In genomic region chr3:197297020-197297419, GRCh38 we compare ENCODE assay signal across 8 cellular contexts. TPM values are rescaled to one million over a fixed set of nuclear protein-coding genes. Genes with fewer than 3 reads are reported as not detected.
DNase-seq lines count a peak whose midpoint lies in the region; ATAC-seq and TF ChIP-seq lines count a peak whose summit lies in the region.

No MANE protein-coding gene starts in this region.

- H3K4me1 ChIP-seq in HUES6 (ENCODE audit: control insufficient read depth, insufficient read depth, low read length) (peaks cover 10% of the 10 kb centered on the region), body of pancreas (peaks cover 31% of the 10 kb centered on the region), aorta (ENCODE audit: control insufficient read depth in 1 of 2, insufficient read depth in 2 of 2, low read length in 2 of 2) (no peaks in the 10 kb centered on the region)

- peaks cover 38% of the 10 kb centered on the region for H3K36me3 ChIP-seq in HUES6 (ENCODE audit: control insufficient read depth, insufficient read depth, low read length)
- no peaks in the 10 kb centered on the region for H3K36me3 ChIP-seq in body of pancreas (replicated peaks in 1 of 2; ENCODE audit: insufficient read depth in 1 of 2, low read depth in 2 of 2)
- H3K36me3 ChIP-seq in aorta (ENCODE audit: control insufficient read depth in 1 of 2, insufficient read depth in 2 of 2, low read length in 1 of 2) = no peaks in the 10 kb centered on the region

- TF ChIP-seq CTCF in C4-2B (conservative IDR thresholded peaks at IDR 0.05) (no peak), body of pancreas (IDR thresholded peaks at IDR 0.05) (no peak)

- no peak for ATAC-seq in body of pancreas
- ATAC-seq in aorta (ENCODE audit: low FRiP score) = no peak
- no peak for ATAC-seq in GM21447 (IDR thresholded peaks at IDR 0.05; ENCODE audit: unreplicated experiment)

- H3K4me3 ChIP-seq in HUES6 (ENCODE audit: low read depth, low read length) (peak overlapping the region; percentile 94), body of pancreas (peak overlapping the region; percentile 87 to 99), aorta (ENCODE audit: low read length in 2 of 2) (peak overlapping the region; percentile 88 to 99)

- DNase-seq in body of pancreas (no peak), medulla oblongata (ENCODE audit: extremely low spot score) (peak; percentile 45), aorta (no peak), NCI-H226 (no peak)
- DNase-seq in effector CD8-positive, alpha-beta T cell (lab: John Stamatoyannopoulos, UW) = no peak

- peak overlapping the region; percentile 91 for H3K9ac ChIP-seq in HUES6 (ENCODE audit: low read length)

- intact Hi-C loops in body of pancreas (cut with DNase I) (no loop called here), aorta (cut with DNase I) (no loop called here)

- no peak for TF ChIP-seq POLR2A in body of pancreas (IDR thresholded peaks at IDR 0.05)

- peaks cover 4% of the 10 kb centered on the region for H3K27me3 ChIP-seq in HUES6 (ENCODE audit: control insufficient read depth, insufficient read depth, low read length)
- no peaks in the 10 kb centered on the region for H3K27me3 ChIP-seq in body of pancreas
- no peaks in the 10 kb centered on the region for H3K27me3 ChIP-seq in aorta (ENCODE audit: control insufficient read depth in 1 of 2, insufficient read depth in 2 of 2, low read length in 1 of 2)

- H3K9me3 ChIP-seq in HUES6 (ENCODE audit: control insufficient read depth, insufficient read depth, low read depth, low read length) = no peaks in the 10 kb centered on the region
- no peaks in the 10 kb centered on the region for H3K9me3 ChIP-seq in body of pancreas
- no peaks in the 10 kb centered on the region for H3K9me3 ChIP-seq in aorta (ENCODE audit: control insufficient read depth, low read length)

- H3K27ac ChIP-seq in C4-2B (peak overlapping the region; percentile 91), HUES6 (ENCODE audit: low read depth, low read length) (peak overlapping the region; percentile 71; the same call in 1 of the 2 replicates), body of pancreas (peak overlapping the region; percentile 88 to 93 (median 90)), aorta (ENCODE audit: low read depth in 1 of 2, low read length in 2 of 2) (peak overlapping the region; percentile 14 to 22)

- WGBS in body of pancreas, 2 donors = 0% methylated on average over 14 of the region's 14 CpGs
- WGBS in aorta, 2 donors = 0 to 1% methylated on average over 14 of the region's 14 CpGs

RNA-seq across cellular contexts. Expression of gene DLG1, which starts 1.4 kb away (rescaled TPM):
- total RNA-seq in body of pancreas = 10 to 100 TPM; 45.8 to 48.8 TPM
- total RNA-seq in aorta = 100 to 1,000 TPM in 1 of 2 donors, 10 to 100 TPM in 1; 68.8 to 100 TPM
- polyA plus RNA-seq in aorta = 10 to 100 TPM; 21.2 to 35.1 TPM

Comparison
In these comparisons a context has a peak if more than half of its experiments do, and no peak if none do; other contexts are left out.
1. H3K27ac ChIP-seq: peak in every context shown above with its lines; median percentile 91 in C4-2B; 90 in body of pancreas; 71 in HUES6; 18 in aorta.